Comparison of ENCODE assay signal across 8 cellular contexts in genomic region chr2:225660262-225661091, GRCh38.
DNase-seq lines count a peak whose midpoint lies in the region; ATAC-seq, FAIRE-seq and TF ChIP-seq lines count a peak whose summit lies in the region.

No MANE protein-coding gene starts in this region.

- H3K27ac ChIP-seq in A549: no peak overlapping the region
- H3K27ac ChIP-seq in brain microvascular endothelial cell: no peak overlapping the region

- peak overlapping the region; percentile 33; the same call in 1 of the 3 replicates for H3K4me2 ChIP-seq in A549

- peak; percentile 96 to 97 for TF ChIP-seq RAD21 in A549 (conservative IDR thresholded peaks at IDR 0.05 in 1 of 2, IDR thresholded peaks at IDR 0.05 in 1 of 2)

- FAIRE-seq in A549 (lab: Jason Lieb, UNC) (no peak), islet of Langerhans (lab: Jason Lieb, UNC) (peak; percentile 96)

- POLR2A ChIA-PET in A549 (lab: Yijun Ruan, JAX): no interaction called here

- no peaks in the 10 kb centered on the region for H3K9me3 ChIP-seq in A549

- no peaks in the 10 kb centered on the region for H3K4me1 ChIP-seq in A549

- peak; percentile 53 to 62 for DNase-seq in A549 (ENCODE audit: low read depth in 1 of 2, low spot score in 1 of 2)
- DNase-seq in NCI-H1930 (lab: John Stamatoyannopoulos, UW): peak; percentile 43 to 56
- peak; percentile 57 for DNase-seq in UCSD-AML1 (lab: John Stamatoyannopoulos, UW; ENCODE audit: unreplicated experiment)
- DNase-seq in brain microvascular endothelial cell: peak; percentile 70
- peak; percentile 61 to 74 (median 66) for DNase-seq in stimulated activated CD4-positive, alpha-beta T cell treated with anti-CD3 and anti-CD28 coated beads, Interleukin-1b, Interleukin-23, amount 100 ng/mL, for 24 hours (ENCODE audit: low read depth in 4 of 4, low spot score in 1 of 4)

- CTCF ChIA-PET in A549 (lab: Yijun Ruan, JAX): interaction anchor here (0.6 to 3.8 kb wide), 56 partner anchors 9 to 1667 kb away, joined by 3 to 34 read pairs (median 3); partner anchors contain the start of gene NYAP2

- H3K4me3 ChIP-seq in A549 (no peak overlapping the region), brain microvascular endothelial cell (ENCODE audit: low read depth, low read length) (no peak overlapping the region)

- no peak for TF ChIP-seq EP300 in A549 (IDR thresholded peaks at IDR 0.05)

- no peaks in the 10 kb centered on the region for H3K36me3 ChIP-seq in brain microvascular endothelial cell (replicated peaks)

- TF ChIP-seq CTCF in A549 (IDR thresholded peaks at IDR 0.05) (peak; percentile 92), brain microvascular endothelial cell (IDR thresholded peaks at IDR 0.05; ENCODE audit: low read depth, low read length, missing control alignments) (peak; percentile 87)

- ATAC-seq in A549: peak; percentile 69 to 90; a peak in 3 of 6 replicates
- peak; percentile 84 for ATAC-seq in GM18505 (IDR thresholded peaks at IDR 0.05; ENCODE audit: unreplicated experiment)
- peak; percentile 72 for ATAC-seq in HG02970 (IDR thresholded peaks at IDR 0.05; ENCODE audit: low FRiP score, unreplicated experiment)

- TF ChIP-seq POLR2A in A549 (IDR thresholded peaks at IDR 0.05; ENCODE audit: low read length) (no peak), GM18505 (IDR thresholded peaks at IDR 0.05; ENCODE audit: borderline replicate concordance, extremely low read depth, insufficient read depth, insufficient read length) (no peak)

- H3K27me3 ChIP-seq in brain microvascular endothelial cell (replicated peaks): no peaks in the 10 kb centered on the region

- 18% methylated on average over 11 of the region's 11 CpGs for WGBS in A549 (ENCODE audit: missing lambda C conversion rate)

- in situ Hi-C loops in brain microvascular endothelial cell (cut with HindIII; ENCODE audit: low pct_ligation_motif_present, low sequenced_read_pairs): no loop called here

TF ChIP-seq in A549, 52 proteins besides CTCF, POLR2A, EP300 and RAD21:
- TF ChIP-seq SMC3 (IDR thresholded peaks at IDR 0.05) (peak; percentile 90), MAFK (IDR thresholded peaks at IDR 0.05; ENCODE audit: partially characterized antibody) (peak; percentile 90), MYC (IDR thresholded peaks at IDR 0.05; ENCODE audit: borderline replicate concordance, low read length) (no peak), CHD2 (IDR thresholded peaks at IDR 0.05; ENCODE audit: low read length, partially characterized antibody) (no peak)
